17 cellular contexts compared by ENCODE assay signal in genomic region chr15:31212956-31213694, GRCh38.
DNase-seq lines count a peak whose midpoint lies in the region; ATAC-seq and TF ChIP-seq lines count a peak whose summit lies in the region.
"Had no signal": no experiment of that assay in that cellular context is flagged by ENCODE, and none has a peak within 500 bp of the region (broad histone marks: within the 10 kb centered on the region; RNA-seq: fewer than 3 reads in every experiment).

No MANE protein-coding gene starts in this region.

- CTCF ChIA-PET in activated naive CD4-positive, alpha-beta T cell treated with anti-CD3 and anti-CD28 coated beads, Interleukin-2, amount 10 ng/mL, durations not matched to agents 7 days and 5 days (lab: Charles Lee) = interaction anchor here (1.2 to 2.7 kb wide), 3 partner anchors 12 to 222 kb away, joined by 3 to 18 read pairs (median 4); no protein-coding TSS in a partner anchor
- CTCF ChIA-PET in activated naive CD4-positive, alpha-beta T cell treated with anti-CD3 and anti-CD28 coated beads for 36 hours (lab: Charles Lee) = interaction anchor here (0.6 to 5.3 kb wide), 5 partner anchors 15 to 276 kb away, joined by 3 to 58 read pairs (median 4); no protein-coding TSS in a partner anchor
- CTCF ChIA-PET in T-cell (lab: Charles Lee) = interaction anchor here (0.7 to 1.2 kb wide), 4 partner anchors 13 to 276 kb away, joined by 3 to 8 read pairs (median 4); no protein-coding TSS in a partner anchor
- CTCF ChIA-PET in MCF 10A (lab: Yijun Ruan, JAX) = interaction anchor here (0.9 to 3.2 kb wide), 5 partner anchors 91 to 277 kb away, joined by 4 to 14 read pairs (median 4); no protein-coding TSS in a partner anchor

- H3K9me3 ChIP-seq in hepatocyte (ENCODE audit: low read depth) = no peaks in the 10 kb centered on the region
- peaks cover 0 to 8% (median 0%) of the 10 kb centered on the region in 4 donors for H3K9me3 ChIP-seq in tibial nerve
- H3K9me3 ChIP-seq: breast epithelium, gastrocnemius medialis, Peyer's patch had no signal

- TF ChIP-seq CTCF in hepatocyte (IDR thresholded peaks at IDR 0.05; ENCODE audit: poor library complexity) = no peak
- TF ChIP-seq CTCF in tibial nerve (IDR thresholded peaks at IDR 0.05) = no peak
- no peak for TF ChIP-seq CTCF in MCF 10A (IDR thresholded peaks at IDR 0.05; ENCODE audit: unreplicated experiment)
- no peak for TF ChIP-seq CTCF in nephron progenitor cell (IDR thresholded peaks at IDR 0.05)

- ATAC-seq in T-cell (replicated peaks in 1 of 4) (no peak), GM18505 (IDR thresholded peaks at IDR 0.05; ENCODE audit: unreplicated experiment) (no peak)
- ATAC-seq: CD8-positive, alpha-beta T cell; gastrocnemius medialis; HCT116 had no signal

- H3K36me3 Mint-ChIP-seq in activated naive CD4-positive, alpha-beta T cell treated with anti-CD3 and anti-CD28 coated beads, Interleukin-2, amount 10 ng/mL, durations not matched to agents 7 days and 5 days = peaks cover 13% of the 10 kb centered on the region
- H3K36me3 Mint-ChIP-seq in activated naive CD4-positive, alpha-beta T cell treated with anti-CD3 and anti-CD28 coated beads for 36 hours (ENCODE audit: low read depth) = no peaks in the 10 kb centered on the region
- H3K36me3 Mint-ChIP-seq in T-cell = no peaks in the 10 kb centered on the region
- H3K36me3 Mint-ChIP-seq in MCF 10A (ENCODE audit: insufficient read depth, unreplicated experiment) = no peaks in the 10 kb centered on the region
- peaks cover 4% of the 10 kb centered on the region for H3K36me3 Mint-ChIP-seq in nephron progenitor cell (ENCODE audit: low read depth)
- H3K36me3 Mint-ChIP-seq: CD8-positive, alpha-beta T cell had no signal

- H3K9me3 Mint-ChIP-seq in activated naive CD4-positive, alpha-beta T cell treated with anti-CD3 and anti-CD28 coated beads, Interleukin-2, amount 10 ng/mL, durations not matched to agents 7 days and 5 days = peaks cover 10% of the 10 kb centered on the region
- H3K9me3 Mint-ChIP-seq in activated naive CD4-positive, alpha-beta T cell treated with anti-CD3 and anti-CD28 coated beads for 36 hours = peaks cover 3% of the 10 kb centered on the region
- H3K9me3 Mint-ChIP-seq in T-cell (no peaks in the 10 kb centered on the region), MCF 10A (ENCODE audit: unreplicated experiment) (no peaks in the 10 kb centered on the region), nephron progenitor cell (peaks cover 21% of the 10 kb centered on the region)
- H3K9me3 Mint-ChIP-seq: CD8-positive, alpha-beta T cell had no signal

- peaks cover 7% of the 10 kb centered on the region for H3K27me3 Mint-ChIP-seq in activated naive CD4-positive, alpha-beta T cell treated with anti-CD3 and anti-CD28 coated beads, Interleukin-2, amount 10 ng/mL, durations not matched to agents 7 days and 5 days
- no peaks in the 10 kb centered on the region for H3K27me3 Mint-ChIP-seq in activated naive CD4-positive, alpha-beta T cell treated with anti-CD3 and anti-CD28 coated beads for 36 hours (ENCODE audit: low read depth)
- no peaks in the 10 kb centered on the region for H3K27me3 Mint-ChIP-seq in T-cell
- no peaks in the 10 kb centered on the region for H3K27me3 Mint-ChIP-seq in MCF 10A (ENCODE audit: insufficient read depth, unreplicated experiment)
- peaks cover 13% of the 10 kb centered on the region for H3K27me3 Mint-ChIP-seq in nephron progenitor cell (ENCODE audit: low read depth, poor library complexity)
- H3K27me3 Mint-ChIP-seq: activated CD4-positive, alpha-beta T cell treated with anti-CD3 and anti-CD28 coated beads, Interleukin-2, amount 10 ng/mL, durations not matched to agents 24 days and 14 days had no signal

- no peak overlapping the region for H3K4me3 Mint-ChIP-seq in activated naive CD4-positive, alpha-beta T cell treated with anti-CD3 and anti-CD28 coated beads, Interleukin-2, amount 10 ng/mL, durations not matched to agents 7 days and 5 days
- H3K4me3 Mint-ChIP-seq in activated naive CD4-positive, alpha-beta T cell treated with anti-CD3 and anti-CD28 coated beads for 36 hours = no peak overlapping the region
- H3K4me3 Mint-ChIP-seq in T-cell = peak overlapping the region in 2 of 3 donors; percentile 17 to 50
- H3K4me3 Mint-ChIP-seq in MCF 10A (ENCODE audit: unreplicated experiment) = no peak overlapping the region
- H3K4me3 Mint-ChIP-seq in nephron progenitor cell = no peak overlapping the region
- H3K4me3 Mint-ChIP-seq: activated CD4-positive, alpha-beta T cell treated with anti-CD3 and anti-CD28 coated beads, Interleukin-2, amount 10 ng/mL, durations not matched to agents 24 days and 14 days; CD8-positive, alpha-beta T cell had no signal

- intact Hi-C loops in activated naive CD4-positive, alpha-beta T cell treated with anti-CD3 and anti-CD28 coated beads for 36 hours (cut with micrococcal nuclease) = no loop called here
- intact Hi-C loops in MCF 10A (cut with micrococcal nuclease) = no loop called here

- H3K79me2 ChIP-seq in hepatocyte = no peaks in the 10 kb centered on the region

- no peak overlapping the region for H3K4me2 ChIP-seq in hepatocyte

- no peak for TF ChIP-seq EP300 in tibial nerve (IDR thresholded peaks at IDR 0.05)

- H2AFZ ChIP-seq in hepatocyte = no peak overlapping the region

- H3K27ac ChIP-seq in hepatocyte (peak overlapping the region; percentile 46), tibial nerve (peak overlapping the region in 3 of 4 donors; percentile 35 to 57 (median 55))
- H3K27ac ChIP-seq: breast epithelium, gastrocnemius medialis, Peyer's patch had no signal

- TF ChIP-seq POLR2A in tibial nerve (IDR thresholded peaks at IDR 0.05) (no peak), GM18505 (IDR thresholded peaks at IDR 0.05; ENCODE audit: borderline replicate concordance, extremely low read depth, insufficient read depth, insufficient read length) (no peak)

- H3K4me3 ChIP-seq in hepatocyte (no peak overlapping the region), tibial nerve (no peak overlapping the region)
- H3K4me3 ChIP-seq: breast epithelium, gastrocnemius medialis, Peyer's patch had no signal

- 64% methylated on average over 13 of the region's 13 CpGs for WGBS in hepatocyte (ENCODE audit: low lambda C conversion rate, missing lambda C conversion rate)
- WGBS in tibial nerve, 2 donors = 86 to 88% methylated on average over 13 of the region's 13 CpGs

- no peaks in the 10 kb centered on the region for H4K20me1 ChIP-seq in hepatocyte (ENCODE audit: insufficient read depth, poor library complexity, severe bottlenecking)

- DNase-seq in activated naive CD4-positive, alpha-beta T cell treated with anti-CD3 and anti-CD28 coated beads, Interleukin-2, amount 10 ng/mL, durations not matched to agents 7 days and 5 days = no peak
- DNase-seq in activated naive CD4-positive, alpha-beta T cell treated with anti-CD3 and anti-CD28 coated beads for 36 hours = no peak
- DNase-seq in T-cell (no peak), hepatocyte (ENCODE audit: low spot score) (no peak), tibial nerve (ENCODE audit: low spot score in 2 of 2) (no peak), MCF 10A (ENCODE audit: unreplicated experiment) (no peak), nephron progenitor cell (no peak)
- DNase-seq: activated CD4-positive, alpha-beta T cell treated with anti-CD3 and anti-CD28 coated beads, Interleukin-2, amount 10 ng/mL, durations not matched to agents 24 days and 14 days; CD8-positive, alpha-beta T cell; DMS53; gastrocnemius medialis; NCI-H187 treated with DMSO at 0.1 percent for 48 hours; NCI-H345 had no signal

- peaks cover 28% of the 10 kb centered on the region for H3K4me1 ChIP-seq in hepatocyte (ENCODE audit: insufficient read depth)
- H3K4me1 ChIP-seq in tibial nerve = peaks cover 0 to 50% (median 18%) of the 10 kb centered on the region in 4 donors

- H3K36me3 ChIP-seq in hepatocyte (replicated peaks; ENCODE audit: insufficient read depth, low read depth) (no peaks in the 10 kb centered on the region), tibial nerve (no peaks in the 10 kb centered on the region)
- H3K36me3 ChIP-seq: breast epithelium, gastrocnemius medialis, Peyer's patch had no signal

- no peaks in the 10 kb centered on the region for H3K27me3 ChIP-seq in hepatocyte
- H3K27me3 ChIP-seq in tibial nerve = no peaks in the 10 kb centered on the region
- H3K27me3 ChIP-seq: breast epithelium, gastrocnemius medialis, Peyer's patch had no signal

- BruUV-seq in MCF 10A (replicated peaks; lab: Mats Ljungman, UMichigan) = no TSS peak

- POLR2A ChIA-PET in T-cell (lab: Charles Lee) (interaction anchor here in 1 of 2 donors (0.7 kb wide), 1 partner anchor 117 kb away, joined by 8 read pairs; no protein-coding TSS in a partner anchor), MCF 10A (lab: Yijun Ruan, JAX) (interaction anchor here (0.7 to 3.8 kb wide), 2 partner anchors 114 to 281 kb away, joined by 3 to 59 read pairs; partner anchors contain the start of gene KLF13)

- peak overlapping the region; percentile 73 for H3K27ac Mint-ChIP-seq in activated naive CD4-positive, alpha-beta T cell treated with anti-CD3 and anti-CD28 coated beads, Interleukin-2, amount 10 ng/mL, durations not matched to agents 7 days and 5 days
- no peak overlapping the region for H3K27ac Mint-ChIP-seq in activated naive CD4-positive, alpha-beta T cell treated with anti-CD3 and anti-CD28 coated beads for 36 hours
- H3K27ac Mint-ChIP-seq in T-cell = peak overlapping the region in 1 of 2 donors; percentile 71
- no peak overlapping the region for H3K27ac Mint-ChIP-seq in MCF 10A (ENCODE audit: low read depth, unreplicated experiment)
- no peak overlapping the region for H3K27ac Mint-ChIP-seq in nephron progenitor cell
- H3K27ac Mint-ChIP-seq: activated CD4-positive, alpha-beta T cell treated with anti-CD3 and anti-CD28 coated beads, Interleukin-2, amount 10 ng/mL, durations not matched to agents 24 days and 14 days; CD8-positive, alpha-beta T cell had no signal

- H3K4me1 Mint-ChIP-seq in activated naive CD4-positive, alpha-beta T cell treated with anti-CD3 and anti-CD28 coated beads, Interleukin-2, amount 10 ng/mL, durations not matched to agents 7 days and 5 days = peaks cover 71% of the 10 kb centered on the region
- peaks cover 14% of the 10 kb centered on the region for H3K4me1 Mint-ChIP-seq in activated naive CD4-positive, alpha-beta T cell treated with anti-CD3 and anti-CD28 coated beads for 36 hours (ENCODE audit: low read depth)
- H3K4me1 Mint-ChIP-seq in T-cell (peaks cover 21 to 36% (median 24%) of the 10 kb centered on the region in 3 donors), MCF 10A (ENCODE audit: insufficient read depth, unreplicated experiment) (peaks cover 16% of the 10 kb centered on the region), nephron progenitor cell (peaks cover 5% of the 10 kb centered on the region)

- H3K9me2 ChIP-seq in hepatocyte (replicated peaks; ENCODE audit: insufficient read depth) = no peaks in the 10 kb centered on the region

Comparison
In these comparisons a context has a peak if more than half of its experiments do, and no peak if none do; other contexts are left out.
1. H3K4me3 Mint-ChIP-seq: peak in T-cell (2 of 3); none in activated naive CD4-positive, alpha-beta T cell treated with anti-CD3 and anti-CD28 coated beads, Interleukin-2, amount 10 ng/mL, durations not matched to agents 7 days and 5 days (single experiment), activated naive CD4-positive, alpha-beta T cell treated with anti-CD3 and anti-CD28 coated beads for 36 hours (single experiment), MCF 10A (single experiment) and nephron progenitor cell (single experiment).